35 cellular contexts compared by ENCODE assay signal in the genomic region with DNA sequence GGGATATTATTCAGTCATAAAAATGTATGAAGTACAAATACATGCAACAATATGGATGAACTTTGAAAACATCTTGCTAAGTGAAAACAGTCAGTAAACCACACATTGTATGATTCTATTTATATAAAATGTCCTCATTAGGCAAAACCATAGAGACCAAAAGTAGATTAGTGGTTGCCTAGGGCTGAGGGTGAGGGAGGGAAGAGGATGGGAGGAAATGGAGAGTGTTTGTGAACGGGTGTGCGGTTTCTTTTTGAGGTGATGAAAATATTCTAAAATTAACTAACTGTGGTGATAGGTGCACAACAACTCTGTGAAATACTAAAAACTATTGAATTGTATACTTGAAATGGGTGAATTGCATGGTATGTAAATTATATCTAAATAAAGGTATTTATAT. TPM values are rescaled to one million over a fixed set of nuclear protein-coding genes. Genes with fewer than 3 reads are reported as not detected.
A peak's percentile ranks its signal among the peaks of the same experiment; 100 is the strongest.
DNase-seq lines count a peak whose midpoint lies in the region; ATAC-seq and TF ChIP-seq lines count a peak whose summit lies in the region.
"Had no signal": no experiment of that assay in that cellular context is flagged by ENCODE, and none has a peak within 500 bp of the region (broad histone marks: within the 10 kb centered on the region; RNA-seq: fewer than 3 reads in every experiment).

No MANE protein-coding gene starts in this region.

- DNase-seq in activated naive CD4-positive, alpha-beta T cell treated with anti-CD3 and anti-CD28 coated beads, Interleukin-2, amount 10 ng/mL, durations not matched to agents 7 days and 5 days = peak; percentile 24
- DNase-seq in activated naive CD4-positive, alpha-beta T cell (lab: John Stamatoyannopoulos, UW) = no peak
- DNase-seq in central memory CD8-positive, alpha-beta T cell (ENCODE audit: low spot score in 2 of 2) = no peak
- no peak for DNase-seq in SK-N-SH
- no peak for DNase-seq in osteocyte (ENCODE audit: extremely low spot score, unreplicated experiment)
- DNase-seq: activated CD4-positive, CD25-positive, alpha-beta regulatory T cell treated with anti-CD3 and anti-CD28 coated beads, Interleukin-2, amount 50 U/mL, for 72 hours; activated naive CD8-positive, alpha-beta T cell treated with anti-CD3 and anti-CD28 coated beads, Interleukin-2, amount 10 ng/mL, durations not matched to agents 7 days and 5 days; caudate nucleus; CD8-positive, alpha-beta T cell; DMS153; foreskin keratinocyte; heart right ventricle; KG1; mammary epithelial cell; NCI-H1436 treated with DMSO at 0.1 percent for 48 hours; NCI-H2107; NCI-H82; nephron progenitor cell; pancreas; stimulated activated CD4-positive, alpha-beta T cell treated with anti-CD3 and anti-CD28 coated beads, Interleukin-2, amount 100 ng/mL, for 24 hours; trophoblast cell had no signal

- ATAC-seq in GM21723 (IDR thresholded peaks at IDR 0.05; ENCODE audit: unreplicated experiment) = peak; percentile 75
- peak; percentile 46 for ATAC-seq in central memory CD8-positive, alpha-beta T cell (replicated peaks; ENCODE audit: extremely low read depth, poor library complexity, severe bottlenecking)
- no peak for ATAC-seq in GM19463 (IDR thresholded peaks at IDR 0.05; ENCODE audit: unreplicated experiment)
- ATAC-seq: CD8-positive, alpha-beta T cell; foreskin keratinocyte; heart right ventricle; pancreas had no signal

- CTCF ChIA-PET in activated naive CD4-positive, alpha-beta T cell treated with anti-CD3 and anti-CD28 coated beads, Interleukin-2, amount 10 ng/mL, durations not matched to agents 7 days and 5 days (lab: Charles Lee) = no interaction called here
- CTCF ChIA-PET in SK-N-SH (lab: Yijun Ruan, JAX) = no interaction called here

- H3K27me3 Mint-ChIP-seq in activated naive CD4-positive, alpha-beta T cell treated with anti-CD3 and anti-CD28 coated beads, Interleukin-2, amount 10 ng/mL, durations not matched to agents 7 days and 5 days = peaks cover 3% of the 10 kb centered on the region
- no peaks in the 10 kb centered on the region for H3K27me3 Mint-ChIP-seq in central memory CD8-positive, alpha-beta T cell
- no peaks in the 10 kb centered on the region for H3K27me3 Mint-ChIP-seq in osteocyte (ENCODE audit: unreplicated experiment)
- H3K27me3 Mint-ChIP-seq: activated naive CD8-positive, alpha-beta T cell treated with anti-CD3 and anti-CD28 coated beads, Interleukin-2, amount 10 ng/mL, durations not matched to agents 7 days and 5 days had no signal

- H3K4me3 ChIP-seq in KMS-11 (IDR thresholded peaks at IDR 0.05; ENCODE audit: insufficient read depth, low read depth, low read length) = no peak overlapping the region
- no peak overlapping the region for H3K4me3 ChIP-seq in SK-N-SH (ENCODE audit: low read depth in 2 of 2, low read length in 1 of 2)
- H3K4me3 ChIP-seq: ascending aorta, esophagus muscularis mucosa, heart right ventricle, pancreas, right atrium auricular region, smooth muscle cell had no signal

- H3K36me3 ChIP-seq in KMS-11 (ENCODE audit: insufficient read depth) (no peaks in the 10 kb centered on the region), SK-N-SH (replicated peaks in 1 of 2; ENCODE audit: control insufficient read depth in 1 of 2, insufficient read depth in 2 of 2, low read length in 1 of 2) (no peaks in the 10 kb centered on the region)
- H3K36me3 ChIP-seq: ascending aorta, esophagus muscularis mucosa, heart right ventricle, pancreas, right atrium auricular region had no signal

- peaks cover 13% of the 10 kb centered on the region for H3K4me1 Mint-ChIP-seq in activated naive CD4-positive, alpha-beta T cell treated with anti-CD3 and anti-CD28 coated beads, Interleukin-2, amount 10 ng/mL, durations not matched to agents 7 days and 5 days
- peaks cover 12% of the 10 kb centered on the region for H3K4me1 Mint-ChIP-seq in central memory CD8-positive, alpha-beta T cell
- peaks cover 1% of the 10 kb centered on the region for H3K4me1 Mint-ChIP-seq in osteocyte (ENCODE audit: unreplicated experiment)
- H3K4me1 Mint-ChIP-seq: nephron progenitor cell had no signal

- no peak overlapping the region for H3K4me3 Mint-ChIP-seq in activated naive CD4-positive, alpha-beta T cell treated with anti-CD3 and anti-CD28 coated beads, Interleukin-2, amount 10 ng/mL, durations not matched to agents 7 days and 5 days
- H3K4me3 Mint-ChIP-seq in central memory CD8-positive, alpha-beta T cell = no peak overlapping the region
- H3K4me3 Mint-ChIP-seq in osteocyte (ENCODE audit: unreplicated experiment) = no peak overlapping the region
- H3K4me3 Mint-ChIP-seq: activated naive CD8-positive, alpha-beta T cell treated with anti-CD3 and anti-CD28 coated beads, Interleukin-2, amount 10 ng/mL, durations not matched to agents 7 days and 5 days; activated T-helper 1 cell treated with anti-CD3 and anti-CD28 coated beads, Interleukin-12 subunit alpha, Interleukin-12 subunit beta, Interleukin-2, Interleukin-4 antibody, amounts not matched to agents 30 ng/mL and 10 ng/mL and 1 ng/mL, durations not matched to agents 14 hours and 24 hours and 36 hours; CD8-positive, alpha-beta T cell; nephron progenitor cell had no signal

- H3K4me2 ChIP-seq in KMS-11 (peak overlapping the region; percentile 13; the same call in 1 of the 2 replicates), SK-N-SH (no peak overlapping the region)
- H3K4me2 ChIP-seq: smooth muscle cell had no signal

- TF ChIP-seq CTCF in KMS-11 (conservative IDR thresholded peaks at IDR 0.05; ENCODE audit: low read depth, low read length) (no peak), SK-N-SH (IDR thresholded peaks at IDR 0.05) (no peak), osteocyte (IDR thresholded peaks at IDR 0.05) (no peak)

- H3K9ac ChIP-seq in KMS-11 (no peak overlapping the region), SK-N-SH (no peak overlapping the region)

- TF ChIP-seq RAD21 in SK-N-SH (IDR thresholded peaks at IDR 0.05; ENCODE audit: low read length) = no peak

- H2AFZ ChIP-seq in KMS-11 (ENCODE audit: low read depth) (no peak overlapping the region; the same call in 1 of the 2 replicates), SK-N-SH (ENCODE audit: low read depth) (no peak overlapping the region)

- H3K36me3 Mint-ChIP-seq in activated naive CD4-positive, alpha-beta T cell treated with anti-CD3 and anti-CD28 coated beads, Interleukin-2, amount 10 ng/mL, durations not matched to agents 7 days and 5 days = no peaks in the 10 kb centered on the region
- H3K36me3 Mint-ChIP-seq in central memory CD8-positive, alpha-beta T cell (ENCODE audit: insufficient read depth) = no peaks in the 10 kb centered on the region
- H3K36me3 Mint-ChIP-seq in osteocyte (ENCODE audit: unreplicated experiment) = no peaks in the 10 kb centered on the region
- H3K36me3 Mint-ChIP-seq: activated naive CD8-positive, alpha-beta T cell treated with anti-CD3 and anti-CD28 coated beads, Interleukin-2, amount 10 ng/mL, durations not matched to agents 7 days and 5 days; CD8-positive, alpha-beta T cell had no signal

- 8% methylated on average over 2 of the region's 2 CpGs for WGBS in SK-N-SH (ENCODE audit: low lambda C conversion rate)

- H3K4me1 ChIP-seq in KMS-11 (ENCODE audit: low read depth, poor library complexity, severe bottlenecking) (peaks cover 11% of the 10 kb centered on the region), SK-N-SH (ENCODE audit: control insufficient read depth in 1 of 2, insufficient read depth in 2 of 2, low read depth in 1 of 2, low read length in 1 of 2) (no peaks in the 10 kb centered on the region)
- H3K4me1 ChIP-seq: ascending aorta, esophagus muscularis mucosa, foreskin keratinocyte, heart right ventricle, pancreas, right atrium auricular region had no signal

- no peaks in the 10 kb centered on the region for H3K79me2 ChIP-seq in KMS-11 (ENCODE audit: insufficient read depth, low read depth)
- H3K79me2 ChIP-seq in SK-N-SH (ENCODE audit: insufficient read depth) = no peaks in the 10 kb centered on the region

- POLR2A ChIA-PET in SK-N-SH (lab: Yijun Ruan, JAX) = no interaction called here

- no peaks in the 10 kb centered on the region for H3K9me2 ChIP-seq in SK-N-SH

- H3K27ac ChIP-seq in KMS-11 (no peak overlapping the region), SK-N-SH (ENCODE audit: low read depth in 2 of 2, low read length in 1 of 2) (no peak overlapping the region)
- H3K27ac ChIP-seq: ascending aorta, esophagus muscularis mucosa, foreskin keratinocyte, heart right ventricle, pancreas, right atrium auricular region, RWPE1 had no signal

- no peak for TF ChIP-seq EP300 in SK-N-SH (IDR thresholded peaks at IDR 0.05; ENCODE audit: borderline replicate concordance in 1 of 2, low read depth in 1 of 2, low read length in 1 of 2)

- H3F3A ChIP-seq in SK-N-SH (replicated peaks; ENCODE audit: insufficient read depth) = no peaks in the 10 kb centered on the region

- no peak overlapping the region for H3K27ac Mint-ChIP-seq in activated naive CD4-positive, alpha-beta T cell treated with anti-CD3 and anti-CD28 coated beads, Interleukin-2, amount 10 ng/mL, durations not matched to agents 7 days and 5 days
- H3K27ac Mint-ChIP-seq in central memory CD8-positive, alpha-beta T cell (ENCODE audit: low read depth) = no peak overlapping the region
- H3K27ac Mint-ChIP-seq in osteocyte (ENCODE audit: unreplicated experiment) = no peak overlapping the region
- H3K27ac Mint-ChIP-seq: activated naive CD8-positive, alpha-beta T cell treated with anti-CD3 and anti-CD28 coated beads, Interleukin-2, amount 10 ng/mL, durations not matched to agents 7 days and 5 days; activated T-helper 1 cell treated with anti-CD3 and anti-CD28 coated beads, Interleukin-12 subunit alpha, Interleukin-12 subunit beta, Interleukin-2, Interleukin-4 antibody, amounts not matched to agents 30 ng/mL and 10 ng/mL and 1 ng/mL, durations not matched to agents 14 hours and 24 hours and 36 hours; CD8-positive, alpha-beta T cell; nephron progenitor cell had no signal

- H3K27me3 ChIP-seq in KMS-11 (ENCODE audit: insufficient read depth, low read depth) (no peaks in the 10 kb centered on the region), SK-N-SH (ENCODE audit: insufficient read depth) (peaks cover 11% of the 10 kb centered on the region; the same call in 1 of the 2 replicates)
- H3K27me3 ChIP-seq: ascending aorta, foreskin keratinocyte, right atrium auricular region had no signal

- no peaks in the 10 kb centered on the region for H3K9me3 ChIP-seq in SK-N-SH
- H3K9me3 ChIP-seq: ascending aorta, esophagus muscularis mucosa, heart right ventricle, pancreas, right atrium auricular region had no signal

- H4K20me1 ChIP-seq in KMS-11 (ENCODE audit: insufficient read depth) = no peaks in the 10 kb centered on the region
- H4K20me1 ChIP-seq in SK-N-SH (ENCODE audit: insufficient read depth) = no peaks in the 10 kb centered on the region

- H3K9me3 Mint-ChIP-seq in activated naive CD4-positive, alpha-beta T cell treated with anti-CD3 and anti-CD28 coated beads, Interleukin-2, amount 10 ng/mL, durations not matched to agents 7 days and 5 days = no peaks in the 10 kb centered on the region
- H3K9me3 Mint-ChIP-seq in central memory CD8-positive, alpha-beta T cell = no peaks in the 10 kb centered on the region
- no peaks in the 10 kb centered on the region for H3K9me3 Mint-ChIP-seq in osteocyte (ENCODE audit: unreplicated experiment)
- H3K9me3 Mint-ChIP-seq: activated T-helper 1 cell treated with anti-CD3 and anti-CD28 coated beads, Interleukin-12 subunit alpha, Interleukin-12 subunit beta, Interleukin-2, Interleukin-4 antibody, amounts not matched to agents 30 ng/mL and 10 ng/mL and 1 ng/mL, durations not matched to agents 14 hours and 24 hours and 36 hours; CD8-positive, alpha-beta T cell had no signal

RNA-seq across cellular contexts. Expression of a gene that starts 29.6 kb away (rescaled TPM):
- polyA plus RNA-seq in SK-N-SH (2012; rRNA removed) = not detected in 2 replicates
- polyA plus RNA-seq in SK-N-SH (2012; cell fraction: cytosol; rRNA removed) = 0.01 TPM in 1 of 2 replicates, not detected in the other
- not detected in 2 replicates for polyA plus RNA-seq in SK-N-SH (2012; cell fraction: nucleus; rRNA removed)
- total RNA-seq in osteocyte = not detected in 2 replicates
- total RNA-seq: A673; activated naive CD8-positive, alpha-beta T cell treated with anti-CD3 and anti-CD28 coated beads, Interleukin-2, amount 10 ng/mL, durations not matched to agents 7 days and 5 days; activated T-helper 1 cell treated with anti-CD3 and anti-CD28 coated beads, Interleukin-12 subunit alpha, Interleukin-12 subunit beta, Interleukin-2, Interleukin-4 antibody, amounts not matched to agents 30 ng/mL and 10 ng/mL and 1 ng/mL, durations not matched to agents 14 hours and 24 hours and 36 hours; ascending aorta; CD8-positive, alpha-beta T cell; esophagus muscularis mucosa; foreskin keratinocyte; H4; mammary epithelial cell; OCI-LY7; right atrium auricular region; subcutaneous adipose tissue; T-helper 1 cell treated with Interleukin-12 subunit alpha and Interleukin-12 subunit beta and Interleukin-4 antibody, amounts not matched to agents 30 ng/mL and 1 ng/mL, for 36 hours had no signal
- polyA plus RNA-seq: foreskin keratinocyte, heart right ventricle, mammary epithelial cell had no signal

RNA-seq across cellular contexts. Expression of a gene that starts 52.0 kb away (rescaled TPM):
- polyA plus RNA-seq in SK-N-SH (2012; rRNA removed) = not detected in 2 replicates
- 0.03 TPM in 1 of 2 replicates, not detected in the other for polyA plus RNA-seq in SK-N-SH (2012; cell fraction: cytosol; rRNA removed)
- polyA plus RNA-seq in SK-N-SH (2012; cell fraction: nucleus; rRNA removed) = not detected in 2 replicates
- not detected in 2 replicates for total RNA-seq in osteocyte
- total RNA-seq: activated T-helper 1 cell treated with anti-CD3 and anti-CD28 coated beads, Interleukin-12 subunit alpha, Interleukin-12 subunit beta, Interleukin-2, Interleukin-4 antibody, amounts not matched to agents 30 ng/mL and 10 ng/mL and 1 ng/mL, durations not matched to agents 14 hours and 24 hours and 36 hours; ascending aorta; esophagus muscularis mucosa; foreskin keratinocyte; H4; heart right ventricle; mammary epithelial cell; OCI-LY7; right atrium auricular region; subcutaneous adipose tissue; T-helper 1 cell treated with Interleukin-12 subunit alpha and Interleukin-12 subunit beta and Interleukin-4 antibody, amounts not matched to agents 30 ng/mL and 1 ng/mL, for 36 hours had no signal
- polyA plus RNA-seq: foreskin keratinocyte, heart right ventricle, mammary epithelial cell, pancreas had no signal
